Comparison of ENCODE assay signal across 7 cellular contexts in genomic region chr19:46601318-46602224, GRCh38. TPM values are rescaled to one million over a fixed set of nuclear protein-coding genes. Genes with fewer than 3 reads are reported as not detected.
A peak's percentile ranks its signal among the peaks of the same experiment; 100 is the strongest.
DNase-seq lines count a peak whose midpoint lies in the region; ATAC-seq and TF ChIP-seq lines count a peak whose summit lies in the region.

Gene CALM3, plus strand, starts transcription at chr19:46601330. Its CDS starts 105 bp downstream, at chr19:46601435.

- H3K36me3 Mint-ChIP-seq in effector memory CD8-positive, alpha-beta T cell (ENCODE audit: insufficient read depth), result peaks cover 17% of the 10 kb centered on the region

- H3K4me1 Mint-ChIP-seq in effector memory CD8-positive, alpha-beta T cell (ENCODE audit: low read depth in 2 of 2), result peaks cover 37 to 38% of the 10 kb centered on the region in 2 donors

- H3K36me3 ChIP-seq in mucosa of descending colon (ENCODE audit: low read depth), result peaks cover 3% of the 10 kb centered on the region
- no peaks in the 10 kb centered on the region for H3K36me3 ChIP-seq in urinary bladder (ENCODE audit: insufficient read depth)

- peak within 1 kb of the TSS; percentile 92 for H3K27ac ChIP-seq in urinary bladder (ENCODE audit: low read depth)

- TF ChIP-seq POLR2A in GM19099 (IDR thresholded peaks at IDR 0.05; ENCODE audit: extremely low read depth, insufficient read length, low read depth), result peak; percentile 88

- H3K9me3 ChIP-seq in mucosa of descending colon, result peaks cover 9% of the 10 kb centered on the region

- under 1% methylated on average over 51 of the region's 51 CpGs for WGBS in urinary bladder

- intact Hi-C loops in mucosa of descending colon (cut with DNase I, micrococcal nuclease), result no loop called here

- peak within 1 kb of the TSS; percentile 100 for H3K27ac Mint-ChIP-seq in effector memory CD8-positive, alpha-beta T cell

- DNase-seq in OCI-M1 (lab: John Stamatoyannopoulos, UW), result peak; percentile 57
- no peak for DNase-seq in effector memory CD8-positive, alpha-beta T cell
- peak in 2 of 3 donors; percentile 63 to 75 for DNase-seq in mucosa of descending colon
- no peak for DNase-seq in MV-4-11 (lab: John Stamatoyannopoulos, UW)
- DNase-seq in NCI-H2171 (lab: John Stamatoyannopoulos, UW), result no peak

- TF ChIP-seq CTCF in mucosa of descending colon (IDR thresholded peaks at IDR 0.05), result no peak

- no peak for ATAC-seq in effector memory CD8-positive, alpha-beta T cell (replicated peaks)
- no peak for ATAC-seq in mucosa of descending colon

- peaks cover 0 to 3% of the 10 kb centered on the region in 2 donors for H3K9me3 Mint-ChIP-seq in effector memory CD8-positive, alpha-beta T cell

- H3K4me1 ChIP-seq in mucosa of descending colon (ENCODE audit: low read depth) (peaks cover 18% of the 10 kb centered on the region), urinary bladder (ENCODE audit: insufficient read depth) (no peaks in the 10 kb centered on the region)

- H3K4me3 ChIP-seq in mucosa of descending colon, result peak within 1 kb of the TSS; percentile 97
- H3K4me3 ChIP-seq in urinary bladder (ENCODE audit: low read depth, low read length), result peak within 1 kb of the TSS; percentile 87

- peak within 1 kb of the TSS; percentile 91 to 97 for H3K4me3 Mint-ChIP-seq in effector memory CD8-positive, alpha-beta T cell

- no peaks in the 10 kb centered on the region for H3K27me3 Mint-ChIP-seq in effector memory CD8-positive, alpha-beta T cell

RNA-seq across cellular contexts. Expression of gene CALM3, which starts in this region (rescaled TPM):
- total RNA-seq in mucosa of descending colon (100 to 1,000 TPM; 241 to 325 (median 252) TPM), urinary bladder (121 TPM)
- 309 TPM for polyA plus RNA-seq in urinary bladder

Comparison
In these comparisons a context has a peak if more than half of its experiments do, and no peak if none do; other contexts are left out.
1. DNase-seq: peak in OCI-M1 (single experiment) and mucosa of descending colon (2 of 3); none in effector memory CD8-positive, alpha-beta T cell (0 of 3), MV-4-11 (single experiment) and NCI-H2171 (single experiment).